In the genomic region with DNA sequence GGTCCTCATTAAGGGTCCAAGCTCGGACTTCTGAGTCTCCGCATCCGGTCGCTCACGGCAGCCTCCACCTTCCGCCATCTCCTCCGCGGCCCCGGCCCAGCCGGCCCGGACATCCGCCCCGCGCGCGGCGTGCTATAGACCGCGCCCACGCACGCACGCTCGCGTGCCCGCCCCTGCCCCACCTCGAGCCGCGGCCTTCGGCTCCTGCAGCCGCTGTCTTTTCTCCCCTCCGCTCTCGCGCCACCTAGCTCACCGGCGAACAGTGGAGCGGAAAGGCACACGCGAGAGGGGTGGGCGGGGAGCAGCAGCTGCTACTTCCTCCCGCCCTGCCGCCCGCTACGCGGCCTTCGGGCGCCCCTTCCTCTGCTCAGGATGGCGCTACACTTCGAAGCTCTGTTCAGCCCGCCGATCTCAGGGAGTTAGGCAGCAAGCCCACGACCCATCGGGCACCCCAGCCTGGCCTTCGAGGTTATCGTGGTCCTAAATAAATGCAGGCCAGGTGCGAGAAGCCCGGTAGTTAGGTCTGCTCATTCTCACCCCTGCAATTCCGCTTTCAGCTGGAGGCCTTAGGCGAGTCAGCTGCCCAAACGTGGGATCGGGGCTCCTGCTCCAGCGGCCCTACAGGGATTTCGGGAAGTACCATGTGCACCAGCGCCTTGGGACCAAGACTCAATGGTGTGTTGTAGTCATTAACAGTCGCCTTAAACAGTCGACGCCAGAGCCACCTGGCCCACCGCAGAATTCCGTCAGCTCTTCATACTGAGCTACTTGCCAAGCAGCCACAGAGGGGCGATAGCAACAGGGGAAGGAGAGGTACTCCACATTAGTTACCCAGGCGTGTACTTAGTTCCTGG, we compare ENCODE assay signal across 8 cellular contexts. TPM values are rescaled to one million over a fixed set of nuclear protein-coding genes. Genes with fewer than 3 reads are reported as not detected.
DNase-seq lines count a peak whose midpoint lies in the region; ATAC-seq and TF ChIP-seq lines count a peak whose summit lies in the region.

A gene with protein sequence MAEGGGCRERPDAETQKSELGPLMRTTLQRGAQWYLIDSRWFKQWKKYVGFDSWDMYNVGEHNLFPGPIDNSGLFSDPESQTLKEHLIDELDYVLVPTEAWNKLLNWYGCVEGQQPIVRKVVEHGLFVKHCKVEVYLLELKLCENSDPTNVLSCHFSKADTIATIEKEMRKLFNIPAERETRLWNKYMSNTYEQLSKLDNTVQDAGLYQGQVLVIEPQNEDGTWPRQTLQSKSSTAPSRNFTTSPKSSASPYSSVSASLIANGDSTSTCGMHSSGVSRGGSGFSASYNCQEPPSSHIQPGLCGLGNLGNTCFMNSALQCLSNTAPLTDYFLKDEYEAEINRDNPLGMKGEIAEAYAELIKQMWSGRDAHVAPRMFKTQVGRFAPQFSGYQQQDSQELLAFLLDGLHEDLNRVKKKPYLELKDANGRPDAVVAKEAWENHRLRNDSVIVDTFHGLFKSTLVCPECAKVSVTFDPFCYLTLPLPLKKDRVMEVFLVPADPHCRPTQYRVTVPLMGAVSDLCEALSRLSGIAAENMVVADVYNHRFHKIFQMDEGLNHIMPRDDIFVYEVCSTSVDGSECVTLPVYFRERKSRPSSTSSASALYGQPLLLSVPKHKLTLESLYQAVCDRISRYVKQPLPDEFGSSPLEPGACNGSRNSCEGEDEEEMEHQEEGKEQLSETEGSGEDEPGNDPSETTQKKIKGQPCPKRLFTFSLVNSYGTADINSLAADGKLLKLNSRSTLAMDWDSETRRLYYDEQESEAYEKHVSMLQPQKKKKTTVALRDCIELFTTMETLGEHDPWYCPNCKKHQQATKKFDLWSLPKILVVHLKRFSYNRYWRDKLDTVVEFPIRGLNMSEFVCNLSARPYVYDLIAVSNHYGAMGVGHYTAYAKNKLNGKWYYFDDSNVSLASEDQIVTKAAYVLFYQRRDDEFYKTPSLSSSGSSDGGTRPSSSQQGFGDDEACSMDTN (minus strand): TSS at position 107 of the 854 bp plus-strand sequence. CDS start 29 bp downstream, at position 78.

- peak within 1 kb of the TSS; percentile 87 for H2AFZ ChIP-seq in SK-N-SH (ENCODE audit: low read depth)

- peak; percentile 70 for TF ChIP-seq CTCF in GM10266 (IDR thresholded peaks at IDR 0.05; ENCODE audit: control insufficient read depth, insufficient read depth, low read depth, missing control alignments)
- TF ChIP-seq CTCF in SK-N-SH (IDR thresholded peaks at IDR 0.05): peak; percentile 30
- TF ChIP-seq CTCF in omental fat pad (IDR thresholded peaks at IDR 0.05): no peak

- peak within 1 kb of the TSS; percentile 67 to 69 for H3K4me3 ChIP-seq in SK-N-SH (ENCODE audit: low read depth in 2 of 2, low read length in 1 of 2)

- H3K9me3 ChIP-seq in SK-N-SH: no peaks in the 10 kb centered on the region

- H3K27ac ChIP-seq in SK-N-SH (ENCODE audit: low read depth in 2 of 2, low read length in 1 of 2) (peak within 1 kb of the TSS; percentile 77 to 93), temporal lobe (ENCODE audit: low read depth, low read length) (peak within 1 kb of the TSS; percentile 89)

- CTCF ChIA-PET in SK-N-SH (lab: Yijun Ruan, JAX): interaction anchor here (0.6 to 2.3 kb wide), 25 partner anchors 8 to 787 kb away, joined by 3 to 22 read pairs (median 3); a partner anchor contains a TSS

- H3K9me2 ChIP-seq in SK-N-SH: no peaks in the 10 kb centered on the region

- peaks cover 5 to 11% of the 10 kb centered on the region in 2 experiments; a peak in 2 of 4 replicates for H3K4me1 ChIP-seq in SK-N-SH (ENCODE audit: control insufficient read depth in 1 of 2, insufficient read depth in 2 of 2, low read depth in 1 of 2, low read length in 1 of 2)

- H4K20me1 ChIP-seq in SK-N-SH (ENCODE audit: insufficient read depth): no peaks in the 10 kb centered on the region; the same call in 1 of the 2 replicates

- DNase-seq in GM10266 (ENCODE audit: extremely low spot score): peak; percentile 92
- peak; percentile 84 for DNase-seq in NCI-H1092 (lab: John Stamatoyannopoulos, UW)
- peak; percentile 93 for DNase-seq in SK-N-SH
- peak; percentile 94 for DNase-seq in activated naive CD4-positive, alpha-beta T cell treated with anti-CD3 and anti-CD28 coated beads, Interleukin-2, amount 50 U/mL, for 16 hours
- DNase-seq in glomerular endothelial cell (ENCODE audit: extremely low read depth, low read depth, low spot score): no peak
- peak; percentile 49 for DNase-seq in omental fat pad (ENCODE audit: low spot score)

- peak in 1 of 2 experiments; percentile 19; a peak in 1 of 4 replicates for TF ChIP-seq EP300 in SK-N-SH (IDR thresholded peaks at IDR 0.05; ENCODE audit: borderline replicate concordance in 1 of 2, low read depth in 1 of 2, low read length in 1 of 2)

- ATAC-seq in HG02610 (IDR thresholded peaks at IDR 0.05; ENCODE audit: unreplicated experiment) (peak; percentile 83), omental fat pad (ENCODE audit: low FRiP score) (peak; percentile 98)

- WGBS in SK-N-SH (ENCODE audit: low lambda C conversion rate): 57% methylated on average over 7 of the region's 70 CpGs

- POLR2A ChIA-PET in SK-N-SH (lab: Yijun Ruan, JAX): interaction anchor here (0.6 to 1.9 kb wide), 18 partner anchors 17 to 333 kb away, joined by 3 to 16 read pairs (median 4); a partner anchor contains a TSS

- peak within 1 kb of the TSS; percentile 95 for H3K9ac ChIP-seq in SK-N-SH

- peak within 1 kb of the TSS; percentile 94 for H3K4me2 ChIP-seq in SK-N-SH

- TF ChIP-seq RAD21 in SK-N-SH (IDR thresholded peaks at IDR 0.05; ENCODE audit: low read length): peak; percentile 56

- H3K36me3 ChIP-seq in SK-N-SH (replicated peaks in 1 of 2; ENCODE audit: control insufficient read depth in 1 of 2, insufficient read depth in 2 of 2, low read length in 1 of 2): peaks cover 5 to 17% of the 10 kb centered on the region in 2 experiments

- H3K79me2 ChIP-seq in SK-N-SH (ENCODE audit: insufficient read depth): peaks cover 55% of the 10 kb centered on the region

- no peaks in the 10 kb centered on the region for H3K27me3 ChIP-seq in SK-N-SH (ENCODE audit: insufficient read depth)

- H3F3A ChIP-seq in SK-N-SH (replicated peaks; ENCODE audit: insufficient read depth): peaks cover 12% of the 10 kb centered on the region

TF ChIP-seq in SK-N-SH, 30 proteins besides CTCF, POLR2A, EP300 and RAD21 (continues in another document):
- no peak; the same call in 1 of the 2 replicates for TF ChIP-seq GATA2 (CRISPR knock-in tag; IDR thresholded peaks at IDR 0.05)
- TF ChIP-seq FOXM1 (IDR thresholded peaks at IDR 0.05; ENCODE audit: low read depth): no peak
- TF ChIP-seq, protein P1, sequence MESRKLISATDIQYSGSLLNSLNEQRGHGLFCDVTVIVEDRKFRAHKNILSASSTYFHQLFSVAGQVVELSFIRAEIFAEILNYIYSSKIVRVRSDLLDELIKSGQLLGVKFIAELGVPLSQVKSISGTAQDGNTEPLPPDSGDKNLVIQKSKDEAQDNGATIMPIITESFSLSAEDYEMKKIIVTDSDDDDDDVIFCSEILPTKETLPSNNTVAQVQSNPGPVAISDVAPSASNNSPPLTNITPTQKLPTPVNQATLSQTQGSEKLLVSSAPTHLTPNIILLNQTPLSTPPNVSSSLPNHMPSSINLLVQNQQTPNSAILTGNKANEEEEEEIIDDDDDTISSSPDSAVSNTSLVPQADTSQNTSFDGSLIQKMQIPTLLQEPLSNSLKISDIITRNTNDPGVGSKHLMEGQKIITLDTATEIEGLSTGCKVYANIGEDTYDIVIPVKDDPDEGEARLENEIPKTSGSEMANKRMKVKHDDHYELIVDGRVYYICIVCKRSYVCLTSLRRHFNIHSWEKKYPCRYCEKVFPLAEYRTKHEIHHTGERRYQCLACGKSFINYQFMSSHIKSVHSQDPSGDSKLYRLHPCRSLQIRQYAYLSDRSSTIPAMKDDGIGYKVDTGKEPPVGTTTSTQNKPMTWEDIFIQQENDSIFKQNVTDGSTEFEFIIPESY (IDR thresholded peaks at IDR 0.05; ENCODE audit: borderline replicate concordance, low read depth): no peak
- TF ChIP-seq JUND (IDR thresholded peaks at IDR 0.05): no peak
- TF ChIP-seq, protein P2, sequence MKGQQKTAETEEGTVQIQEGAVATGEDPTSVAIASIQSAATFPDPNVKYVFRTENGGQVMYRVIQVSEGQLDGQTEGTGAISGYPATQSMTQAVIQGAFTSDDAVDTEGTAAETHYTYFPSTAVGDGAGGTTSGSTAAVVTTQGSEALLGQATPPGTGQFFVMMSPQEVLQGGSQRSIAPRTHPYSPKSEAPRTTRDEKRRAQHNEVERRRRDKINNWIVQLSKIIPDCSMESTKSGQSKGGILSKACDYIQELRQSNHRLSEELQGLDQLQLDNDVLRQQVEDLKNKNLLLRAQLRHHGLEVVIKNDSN (IDR thresholded peaks at IDR 0.05; ENCODE audit: borderline replicate concordance, low read depth): no peak
- TF ChIP-seq NFIC (IDR thresholded peaks at IDR 0.05; ENCODE audit: borderline replicate concordance): no peak
- no peak; the same call in none of the 2 replicates for TF ChIP-seq TAF1 (IDR thresholded peaks at IDR 0.05; ENCODE audit: borderline replicate concordance, low read depth, low read length)
- TF ChIP-seq, protein P3, sequence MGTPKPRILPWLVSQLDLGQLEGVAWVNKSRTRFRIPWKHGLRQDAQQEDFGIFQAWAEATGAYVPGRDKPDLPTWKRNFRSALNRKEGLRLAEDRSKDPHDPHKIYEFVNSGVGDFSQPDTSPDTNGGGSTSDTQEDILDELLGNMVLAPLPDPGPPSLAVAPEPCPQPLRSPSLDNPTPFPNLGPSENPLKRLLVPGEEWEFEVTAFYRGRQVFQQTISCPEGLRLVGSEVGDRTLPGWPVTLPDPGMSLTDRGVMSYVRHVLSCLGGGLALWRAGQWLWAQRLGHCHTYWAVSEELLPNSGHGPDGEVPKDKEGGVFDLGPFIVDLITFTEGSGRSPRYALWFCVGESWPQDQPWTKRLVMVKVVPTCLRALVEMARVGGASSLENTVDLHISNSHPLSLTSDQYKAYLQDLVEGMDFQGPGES (IDR thresholded peaks at IDR 0.05; ENCODE audit: low read depth, low read length): no peak
- peak; percentile 63; the same call in 1 of the 2 replicates for TF ChIP-seq ELF1 (IDR thresholded peaks at IDR 0.05)
- peak; percentile 84 for TF ChIP-seq CHD2 (IDR thresholded peaks at IDR 0.05; ENCODE audit: low read length, partially characterized antibody)
- TF ChIP-seq FOXJ3 (CRISPR knock-in tag; IDR thresholded peaks at IDR 0.05): peak; percentile 14; the same call in 1 of the 2 replicates
- TF ChIP-seq MXI1 (IDR thresholded peaks at IDR 0.05; ENCODE audit: low read depth, low read length): peak; percentile 96
- peak; percentile 6; the same call in 1 of the 2 replicates for TF ChIP-seq RFX5 (IDR thresholded peaks at IDR 0.05; ENCODE audit: low read length)

RNA-seq across cellular contexts. Expression of the gene that starts here (rescaled TPM):
- 33.2 and 45.6 TPM in 2 replicates for polyA plus RNA-seq in SK-N-SH (2012; rRNA removed)
- polyA plus RNA-seq in SK-N-SH (2012; cell fraction: cytosol; rRNA removed): 25.0 and 29.3 TPM in 2 replicates
- polyA plus RNA-seq in SK-N-SH (2012; cell fraction: nucleus; rRNA removed): 93.9 and 124 TPM in 2 replicates
- total RNA-seq in glomerular endothelial cell (24.2 and 36.1 TPM in 2 replicates), omental fat pad (10 to 100 TPM; 17.3 to 43.3 (median 34.6) TPM), temporal lobe (26.3 TPM)

Comparison
In these comparisons a context has a peak if more than half of its experiments do, and no peak if none do; other contexts are left out.
1. CTCF ChIP-seq: peak in GM10266 (single experiment) and SK-N-SH (single experiment); none in omental fat pad (0 of 3).